ENCODE assay signal across 9 cellular contexts in the genomic region with DNA sequence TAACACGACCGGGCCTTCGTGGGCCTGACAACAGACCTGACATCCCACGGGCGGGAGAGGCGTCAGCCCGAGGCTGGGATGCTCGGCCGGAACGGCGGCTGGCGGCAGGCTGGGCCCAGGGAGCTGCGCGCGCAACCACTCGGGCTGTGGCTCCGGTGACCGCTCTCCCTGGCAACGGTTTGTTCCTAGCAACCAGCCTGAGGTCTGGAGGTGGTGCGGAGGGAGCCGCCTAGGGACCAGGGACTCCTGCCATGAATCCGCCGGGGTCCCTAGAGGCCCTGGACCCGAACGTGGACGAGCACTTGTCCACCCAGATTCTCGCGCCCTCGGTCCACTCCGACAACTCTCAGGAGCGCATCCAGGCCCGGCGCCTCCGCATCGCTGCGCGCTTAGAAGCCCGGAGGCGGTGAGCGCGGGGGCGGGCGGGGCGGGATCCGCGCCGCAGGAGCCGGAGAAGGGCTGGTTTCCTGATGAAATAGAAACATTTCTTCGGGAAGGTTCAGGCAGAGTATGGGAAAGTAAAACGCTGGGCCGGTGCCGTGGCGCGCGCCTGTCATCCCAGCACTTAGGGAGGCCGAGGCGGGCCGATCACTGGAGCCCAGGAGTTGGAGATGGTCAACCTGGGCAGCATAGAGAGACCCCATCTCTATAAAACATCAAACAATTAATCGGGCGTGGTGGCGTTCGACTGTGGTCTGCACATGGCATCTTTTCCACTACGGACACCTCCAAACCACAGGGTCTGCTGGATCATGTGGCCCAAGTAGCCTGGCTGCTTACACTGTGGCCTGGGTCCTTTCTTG. TPM values are rescaled to one million over a fixed set of nuclear protein-coding genes. Genes with fewer than 3 reads are reported as not detected.
A peak's percentile ranks its signal among the peaks of the same experiment; 100 is the strongest.
DNase-seq lines count a peak whose midpoint lies in the region; ATAC-seq and TF ChIP-seq lines count a peak whose summit lies in the region.
"Had no signal": no experiment of that assay in that cellular context is flagged by ENCODE, and none has a peak within 500 bp of the region (broad histone marks: within the 10 kb centered on the region; RNA-seq: fewer than 3 reads in every experiment).

TSS of gene DRC1 (plus strand) at position 182 of the 803 bp plus-strand sequence. CDS start at position 252, 70 bp downstream.

- WGBS in iPS DF 6.9 (ENCODE audit: insufficient coverage, insufficient read length) = no CpG with 5 or more reads among the region's 63 CpGs

- TF ChIP-seq POLR2A in breast epithelium (IDR thresholded peaks at IDR 0.05) = no peak

- no peaks in the 10 kb centered on the region for H3K36me3 Mint-ChIP-seq in activated CD4-positive, alpha-beta T cell treated with anti-CD3 and anti-CD28 coated beads, Interleukin-2, amount 10 ng/mL, durations not matched to agents 24 days and 14 days (ENCODE audit: low read depth)

- no peaks in the 10 kb centered on the region for H3K9me3 Mint-ChIP-seq in activated CD4-positive, alpha-beta T cell treated with anti-CD3 and anti-CD28 coated beads, Interleukin-2, amount 10 ng/mL, durations not matched to agents 24 days and 14 days
- H3K9me3 Mint-ChIP-seq: CD4-positive, CD25-positive, alpha-beta regulatory T cell had no signal

- no peak within 1 kb of the TSS for H3K4me3 Mint-ChIP-seq in activated CD4-positive, alpha-beta T cell treated with anti-CD3 and anti-CD28 coated beads, Interleukin-2, amount 10 ng/mL, durations not matched to agents 24 days and 14 days
- H3K4me3 Mint-ChIP-seq: CD4-positive, CD25-positive, alpha-beta regulatory T cell had no signal

- H3K27ac Mint-ChIP-seq in activated CD4-positive, alpha-beta T cell treated with anti-CD3 and anti-CD28 coated beads, Interleukin-2, amount 10 ng/mL, durations not matched to agents 24 days and 14 days = no peak within 1 kb of the TSS
- H3K27ac Mint-ChIP-seq: CD4-positive, CD25-positive, alpha-beta regulatory T cell had no signal

- H3K27ac ChIP-seq in breast epithelium = no peak within 1 kb of the TSS
- H3K27ac ChIP-seq in iPS DF 6.9 (ENCODE audit: low read length) = no peak within 1 kb of the TSS

- intact Hi-C loops in activated CD4-positive, alpha-beta T cell treated with anti-CD3 and anti-CD28 coated beads, Interleukin-2, amount 10 ng/mL, durations not matched to agents 24 days and 14 days (cut with micrococcal nuclease) = no loop called here
- intact Hi-C loops in breast epithelium (cut with DNase I; ENCODE audit: low total_unique reads) = no loop called here
- intact Hi-C loops in sciatic nerve (cut with DNase I) = no loop called here

- ATAC-seq in sciatic nerve (peak; percentile 79), GM18867 (IDR thresholded peaks at IDR 0.05; ENCODE audit: unreplicated experiment) (no peak)

- H3K27me3 ChIP-seq in breast epithelium (no peaks in the 10 kb centered on the region), iPS DF 6.9 (ENCODE audit: control insufficient read depth, insufficient read depth, low read length) (no peaks in the 10 kb centered on the region)

- H3K4me1 ChIP-seq in breast epithelium = no peaks in the 10 kb centered on the region
- H3K4me1 ChIP-seq in iPS DF 6.9 (ENCODE audit: control insufficient read depth, insufficient read depth, low read length) = no peaks in the 10 kb centered on the region

- peak; percentile 85 for DNase-seq in activated CD4-positive, alpha-beta T cell treated with anti-CD3 and anti-CD28 coated beads, Interleukin-2, amount 10 ng/mL, durations not matched to agents 24 days and 14 days
- DNase-seq in activated CD4-positive, alpha-beta T cell treated with anti-CD3 and anti-CD28 coated beads, Interleukin-2, amount 50 U/mL, for 4 hours = no peak
- DNase-seq in NCI-H2171 treated with DMSO at 0.1 percent for 48 hours (lab: John Stamatoyannopoulos, UW) (peak; percentile 68), breast epithelium (ENCODE audit: low spot score in 2 of 2) (peak; percentile 23 to 55), iPS DF 6.9 (ENCODE audit: low read depth, low spot score) (peak; percentile 87), sciatic nerve (ENCODE audit: low spot score) (peak; percentile 74), NOMO-1 treated with DMSO at 0.1 percent for 48 hours (lab: John Stamatoyannopoulos, UW; ENCODE audit: unreplicated experiment) (no peak)

- H3K36me3 ChIP-seq in breast epithelium (no peaks in the 10 kb centered on the region), iPS DF 6.9 (ENCODE audit: control insufficient read depth, insufficient read depth, low read length) (no peaks in the 10 kb centered on the region)

- peaks cover 9% of the 10 kb centered on the region for H3K4me1 Mint-ChIP-seq in activated CD4-positive, alpha-beta T cell treated with anti-CD3 and anti-CD28 coated beads, Interleukin-2, amount 10 ng/mL, durations not matched to agents 24 days and 14 days

- peaks cover 4% of the 10 kb centered on the region for H3K27me3 Mint-ChIP-seq in activated CD4-positive, alpha-beta T cell treated with anti-CD3 and anti-CD28 coated beads, Interleukin-2, amount 10 ng/mL, durations not matched to agents 24 days and 14 days

- no peak for TF ChIP-seq CTCF in breast epithelium (IDR thresholded peaks at IDR 0.05)

- H3K9me3 ChIP-seq in breast epithelium = no peaks in the 10 kb centered on the region
- H3K9me3 ChIP-seq in iPS DF 6.9 (ENCODE audit: control insufficient read depth, insufficient read depth, low read length) = no peaks in the 10 kb centered on the region

- H3K4me3 ChIP-seq in breast epithelium (peak within 1 kb of the TSS; percentile 12 to 61 (median 33)), iPS DF 6.9 (ENCODE audit: low read length) (peak within 1 kb of the TSS; percentile 78; the same call in 1 of the 2 replicates)

RNA-seq across cellular contexts. Expression of gene DRC1, which starts in this region (rescaled TPM):
- not detected in 2 replicates for total RNA-seq in activated CD4-positive, alpha-beta T cell treated with anti-CD3 and anti-CD28 coated beads, Interleukin-2, amount 10 ng/mL, durations not matched to agents 24 days and 14 days
- total RNA-seq in breast epithelium (not detected), sciatic nerve (3.7 TPM)
- total RNA-seq: CD4-positive, CD25-positive, alpha-beta regulatory T cell had no signal

Comparison
In these comparisons a context has a peak if more than half of its experiments do, and no peak if none do; other contexts are left out.
1. Peak in DNase-seq in activated CD4-positive, alpha-beta T cell treated with anti-CD3 and anti-CD28 coated beads, Interleukin-2, amount 10 ng/mL, durations not matched to agents 24 days and 14 days; RNA of the gene not detected or under 1 TPM.
2. Peak in DNase-seq and H3K4me3 ChIP-seq in breast epithelium; RNA of the gene not detected or under 1 TPM.
3. DNase-seq: peak in NCI-H2171 treated with DMSO at 0.1 percent for 48 hours (single experiment), iPS DF 6.9 (single experiment) and sciatic nerve (single experiment); none in activated CD4-positive, alpha-beta T cell treated with anti-CD3 and anti-CD28 coated beads, Interleukin-2, amount 50 U/mL, for 4 hours (0 of 2) and NOMO-1 treated with DMSO at 0.1 percent for 48 hours (single experiment).